8 cellular contexts compared by ENCODE assay signal in genomic region chr10:33335800-33336605, GRCh38. TPM values are rescaled to one million over a fixed set of nuclear protein-coding genes. Genes with fewer than 3 reads are reported as not detected.
A peak's percentile ranks its signal among the peaks of the same experiment; 100 is the strongest.
DNase-seq lines count a peak whose midpoint lies in the region; ATAC-seq and TF ChIP-seq lines count a peak whose summit lies in the region.

No MANE protein-coding gene starts in this region.

- peak overlapping the region; percentile 86 to 93 (median 89) for H3K27ac ChIP-seq in stomach

- no peaks in the 10 kb centered on the region for H3K27me3 Mint-ChIP-seq in chondrocyte (ENCODE audit: low read depth)

- H3K27ac Mint-ChIP-seq in chondrocyte (ENCODE audit: unreplicated experiment) = peak overlapping the region; percentile 87

- no peaks in the 10 kb centered on the region for H3K9me3 Mint-ChIP-seq in chondrocyte (ENCODE audit: low read depth)

- no peaks in the 10 kb centered on the region for H3K9me3 ChIP-seq in stomach

- no peaks in the 10 kb centered on the region for H3K36me3 Mint-ChIP-seq in chondrocyte (ENCODE audit: low read depth)

- no peaks in the 10 kb centered on the region for H3K36me3 ChIP-seq in stomach

- peaks cover 0 to 25% (median 16%) of the 10 kb centered on the region in 3 donors for H3K27me3 ChIP-seq in stomach

- intact Hi-C loops in stomach (cut with DNase I; ENCODE audit: low total_unique reads) = loop anchor here (10.0 kb wide), 1 partner anchor 141 kb away; no protein-coding TSS in a partner anchor

- no peak for TF ChIP-seq EP300 in stomach (IDR thresholded peaks at IDR 0.05)

- peaks cover 62% of the 10 kb centered on the region for H3K4me1 Mint-ChIP-seq in chondrocyte (ENCODE audit: low read depth)

- peak overlapping the region; percentile 90 for H3K4me3 Mint-ChIP-seq in chondrocyte (ENCODE audit: unreplicated experiment)

- no peak for TF ChIP-seq POLR2A in stomach (IDR thresholded peaks at IDR 0.05)

- no peak for ATAC-seq in HG03025 (IDR thresholded peaks at IDR 0.05; ENCODE audit: low FRiP score, unreplicated experiment)

- H3K4me3 ChIP-seq in GM08714 (ENCODE audit: low read length) = peak overlapping the region; percentile 27; the same call in 1 of the 2 replicates
- H3K4me3 ChIP-seq in stomach = peak overlapping the region; percentile 70 to 75 (median 72)

- DNase-seq in NCI-H69 (lab: John Stamatoyannopoulos, UW) (peak; percentile 62), chondrocyte (ENCODE audit: low spot score) (peak; percentile 92), kidney tubule cell (ENCODE audit: low spot score) (peak; percentile 93), stomach (peak; percentile 69), HPDE6-E6E7 (ENCODE audit: extremely low spot score) (no peak), Ammon's horn (ENCODE audit: low spot score) (no peak)

- TF ChIP-seq CTCF in chondrocyte (IDR thresholded peaks at IDR 0.05) = no peak
- no peak for TF ChIP-seq CTCF in stomach (IDR thresholded peaks at IDR 0.05)

- 0 to 1% (median 1%) methylated on average over 39 to 53 of the region's 53 CpGs for WGBS in stomach, 5 donors

- peaks cover 4 to 71% (median 50%) of the 10 kb centered on the region in 4 donors for H3K4me1 ChIP-seq in stomach

RNA-seq across cellular contexts. Expression of gene NRP1, which starts 1.5 kb away (rescaled TPM):
- total RNA-seq in chondrocyte (111 to 126 TPM (median 122 TPM) in 3 replicates), stomach (10 to 100 TPM in 4 of 5 donors, 1 to 10 TPM in 1; 7.2 to 94.7 (median 21.0) TPM)
- 1 to 10 TPM; 4.6 to 6.1 (median 5.3) TPM for polyA plus RNA-seq in stomach

Comparison
In these comparisons a context has a peak if more than half of its experiments do, and no peak if none do; other contexts are left out.
1. DNase-seq: peak in NCI-H69 (single experiment), chondrocyte (single experiment), kidney tubule cell (single experiment) and stomach (single experiment); none in HPDE6-E6E7 (single experiment) and Ammon's horn (single experiment).